8 cellular contexts compared by ENCODE assay signal in genomic region chr3:58052373-58053273, GRCh38. TPM values are rescaled to one million over a fixed set of nuclear protein-coding genes. Genes with fewer than 3 reads are reported as not detected.
DNase-seq lines count a peak whose midpoint lies in the region; ATAC-seq and TF ChIP-seq lines count a peak whose summit lies in the region.

No MANE protein-coding gene starts in this region.

- peak; percentile 95 for ATAC-seq in activated naive CD8-positive, alpha-beta T cell treated with anti-CD3 and anti-CD28 coated beads, Interleukin-2, amount 50 U/mL, for 24 hours
- ATAC-seq in sciatic nerve (peak; percentile 82), HG03457 (IDR thresholded peaks at IDR 0.05; ENCODE audit: unreplicated experiment) (no peak)

- H3K4me1 ChIP-seq in HUES64 (ENCODE audit: insufficient read depth, low read length), result peaks cover 44% of the 10 kb centered on the region
- peaks cover 72% of the 10 kb centered on the region for H3K4me1 ChIP-seq in left ventricle myocardium inferior

- DNase-seq in Calu3, result peak; percentile 77
- DNase-seq in activated naive CD8-positive, alpha-beta T cell treated with anti-CD3 and anti-CD28 coated beads, Interleukin-2, amount 50 U/mL, for 24 hours, result peak; percentile 42
- peak; percentile 77 for DNase-seq in left ventricle myocardium inferior
- peak; percentile 85 for DNase-seq in sciatic nerve (ENCODE audit: low spot score)
- no peak for DNase-seq in SHP77 (lab: John Stamatoyannopoulos, UW)
- no peak for DNase-seq in GM10266 (ENCODE audit: extremely low spot score)

- no peak overlapping the region for H3K9ac ChIP-seq in HUES64 (ENCODE audit: low read depth, low read length)

- 73% methylated on average over 8 of the region's 8 CpGs for WGBS in HUES64

- no peak for TF ChIP-seq CTCF in Calu3 (IDR thresholded peaks at IDR 0.05; ENCODE audit: unreplicated experiment)
- TF ChIP-seq CTCF in left ventricle myocardium inferior (IDR thresholded peaks at IDR 0.05; ENCODE audit: borderline replicate concordance), result no peak
- no peak for TF ChIP-seq CTCF in GM10266 (IDR thresholded peaks at IDR 0.05; ENCODE audit: control insufficient read depth, insufficient read depth, low read depth, missing control alignments)

- H3K9me3 ChIP-seq in HUES64 (ENCODE audit: insufficient read depth, low read depth, low read length), result no peaks in the 10 kb centered on the region
- H3K9me3 ChIP-seq in left ventricle myocardium inferior (replicated peaks), result no peaks in the 10 kb centered on the region

- CTCF ChIA-PET in Calu3 (lab: Charles Lee), result interaction anchor here (0.6 to 2.7 kb wide), 4 partner anchors 11 to 59 kb away, joined by 3 to 11 read pairs (median 5); partner anchors contain the start of gene FLNB

- intact Hi-C loops in Calu3 (cut with micrococcal nuclease; ENCODE audit: unreplicated experiment), result loop anchor here (5.0 kb wide), 1 partner anchor 40 kb away; no protein-coding TSS in a partner anchor
- intact Hi-C loops in left ventricle myocardium inferior (cut with micrococcal nuclease), result no loop called here
- intact Hi-C loops in sciatic nerve (cut with DNase I), result no loop called here

- no peaks in the 10 kb centered on the region for H3K27me3 Mint-ChIP-seq in Calu3 (ENCODE audit: unreplicated experiment)
- H3K27me3 Mint-ChIP-seq in activated naive CD8-positive, alpha-beta T cell treated with anti-CD3 and anti-CD28 coated beads, Interleukin-2, amount 50 U/mL, for 24 hours, result no peaks in the 10 kb centered on the region

- no peak overlapping the region for H3K4me3 ChIP-seq in HUES64 (ENCODE audit: low read length)
- no peak overlapping the region for H3K4me3 ChIP-seq in left ventricle myocardium inferior

- peaks cover 50% of the 10 kb centered on the region for H3K36me3 Mint-ChIP-seq in Calu3 (ENCODE audit: insufficient read depth, unreplicated experiment)
- peaks cover 2% of the 10 kb centered on the region for H3K36me3 Mint-ChIP-seq in activated naive CD8-positive, alpha-beta T cell treated with anti-CD3 and anti-CD28 coated beads, Interleukin-2, amount 50 U/mL, for 24 hours (ENCODE audit: low read depth)

- peak overlapping the region; percentile 36 for H3K4me3 Mint-ChIP-seq in Calu3 (ENCODE audit: low read depth, unreplicated experiment)
- H3K4me3 Mint-ChIP-seq in activated naive CD8-positive, alpha-beta T cell treated with anti-CD3 and anti-CD28 coated beads, Interleukin-2, amount 50 U/mL, for 24 hours, result no peak overlapping the region

- no peaks in the 10 kb centered on the region for H3K27me3 ChIP-seq in HUES64 (ENCODE audit: insufficient read depth, low read length)
- H3K27me3 ChIP-seq in left ventricle myocardium inferior (ENCODE audit: low read depth), result no peaks in the 10 kb centered on the region

- no TSS peak for BruUV-seq in Calu3 (replicated peaks; lab: Mats Ljungman, UMichigan)

- no peaks in the 10 kb centered on the region for H3K36me3 ChIP-seq in HUES64 (ENCODE audit: insufficient read depth, low read length)
- no peaks in the 10 kb centered on the region for H3K36me3 ChIP-seq in left ventricle myocardium inferior

- H3K4me1 Mint-ChIP-seq in Calu3 (ENCODE audit: low read depth, unreplicated experiment), result peaks cover 61% of the 10 kb centered on the region
- peaks cover 31% of the 10 kb centered on the region for H3K4me1 Mint-ChIP-seq in activated naive CD8-positive, alpha-beta T cell treated with anti-CD3 and anti-CD28 coated beads, Interleukin-2, amount 50 U/mL, for 24 hours

- no peaks in the 10 kb centered on the region for H3K9me3 Mint-ChIP-seq in Calu3 (ENCODE audit: low read depth, unreplicated experiment)
- H3K9me3 Mint-ChIP-seq in activated naive CD8-positive, alpha-beta T cell treated with anti-CD3 and anti-CD28 coated beads, Interleukin-2, amount 50 U/mL, for 24 hours, result no peaks in the 10 kb centered on the region

- peak overlapping the region; percentile 99 for H3K27ac Mint-ChIP-seq in Calu3 (ENCODE audit: unreplicated experiment)
- H3K27ac Mint-ChIP-seq in activated naive CD8-positive, alpha-beta T cell treated with anti-CD3 and anti-CD28 coated beads, Interleukin-2, amount 50 U/mL, for 24 hours, result peak overlapping the region; percentile 44

- H3K27ac ChIP-seq in HUES64 (ENCODE audit: low read depth, low read length), result 0 out of 2 replicates have a peak overlapping the region, but pooled peaks have one; percentile 3
- H3K27ac ChIP-seq in left ventricle myocardium inferior (replicated peaks), result peak overlapping the region; percentile 69

RNA-seq across cellular contexts. Expression of gene FLNB, which starts 44.4 kb away (rescaled TPM):
- total RNA-seq in Calu3 (2022) (136 and 147 TPM in 2 replicates), left ventricle myocardium inferior (34.8 TPM), sciatic nerve (514 TPM)
- 33.5 TPM for polyA plus RNA-seq in HUES64 (2013, experiment 1 of 2)
- polyA plus RNA-seq in HUES64 (2013, experiment 2 of 2), result 39.4 TPM

Comparison
In these comparisons a context has a peak if more than half of its experiments do, and no peak if none do; other contexts are left out.
1. DNase-seq: peak in Calu3 (single experiment), activated naive CD8-positive, alpha-beta T cell treated with anti-CD3 and anti-CD28 coated beads, Interleukin-2, amount 50 U/mL, for 24 hours (single experiment), left ventricle myocardium inferior (single experiment) and sciatic nerve (single experiment); none in SHP77 (0 of 2) and GM10266 (single experiment).